Comparison of ENCODE assay signal across 23 cellular contexts in the genomic region with DNA sequence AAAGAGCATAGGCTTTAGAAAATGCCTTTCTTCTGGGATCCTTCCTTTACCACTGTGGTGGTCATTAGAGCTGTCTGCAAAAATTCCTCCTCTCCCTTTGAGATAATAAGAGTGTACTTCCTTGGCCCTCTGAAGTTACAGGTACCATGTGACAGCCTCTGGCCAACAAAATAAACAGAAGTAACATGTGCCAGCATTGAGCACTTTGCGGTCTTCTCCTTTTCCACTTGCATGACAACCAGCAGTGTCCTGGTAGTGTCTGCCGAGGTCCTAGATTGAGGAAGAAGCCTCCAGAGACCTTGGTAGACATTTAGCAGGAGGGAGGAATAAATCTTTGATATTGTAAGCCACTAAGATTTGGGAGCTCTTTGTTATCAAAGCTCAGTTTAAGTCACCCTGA.
DNase-seq lines count a peak whose midpoint lies in the region; ATAC-seq and TF ChIP-seq lines count a peak whose summit lies in the region.
"Had no signal": no experiment of that assay in that cellular context is flagged by ENCODE, and none has a peak within 500 bp of the region (broad histone marks: within the 10 kb centered on the region; RNA-seq: fewer than 3 reads in every experiment).

No MANE protein-coding gene starts in this region.

- H3K27ac ChIP-seq in GM23338 (ENCODE audit: low read depth) = no peak overlapping the region
- H3K27ac ChIP-seq: body of pancreas, foreskin keratinocyte, neutrophil, SK-N-MC, transverse colon had no signal

- no peaks in the 10 kb centered on the region for H3K79me2 ChIP-seq in GM23338 (replicated peaks; ENCODE audit: insufficient read depth)

- H3K4me1 ChIP-seq in GM23338 (ENCODE audit: insufficient read depth) = peaks cover 14% of the 10 kb centered on the region
- H3K4me1 ChIP-seq: foreskin keratinocyte had no signal

- no peaks in the 10 kb centered on the region for H3F3A ChIP-seq in GM23338 (replicated peaks; ENCODE audit: low read depth)

- H3K27me3 ChIP-seq in GM23338 (ENCODE audit: insufficient read depth) = peaks cover 9% of the 10 kb centered on the region
- H3K27me3 ChIP-seq: body of pancreas, foreskin keratinocyte, MG63, neutrophil, transverse colon had no signal

- H3K27me3 Mint-ChIP-seq in GM23338 (ENCODE audit: insufficient read depth, low read depth, poor library complexity) (peaks cover 4% of the 10 kb centered on the region), activated B cell treated with CpG ODN at 0.5 μM for 24 hours (no peaks in the 10 kb centered on the region)
- H3K27me3 Mint-ChIP-seq: activated CD4-positive, alpha-beta memory T cell treated with anti-CD3 and anti-CD28 coated beads for 36 hours had no signal

- H2AFZ ChIP-seq in GM23338 = 0 out of 2 replicates have a peak overlapping the region, but pooled peaks have one; percentile 11

- H3K36me3 ChIP-seq in GM23338 (ENCODE audit: insufficient read depth) = no peaks in the 10 kb centered on the region
- H3K36me3 ChIP-seq: MG63, neutrophil, transverse colon had no signal

- H3K4me3 Mint-ChIP-seq in GM23338 = no peak overlapping the region
- no peak overlapping the region for H3K4me3 Mint-ChIP-seq in activated B cell treated with CpG ODN at 0.5 μM for 24 hours
- H3K4me3 Mint-ChIP-seq: activated CD4-positive, alpha-beta memory T cell treated with anti-CD3 and anti-CD28 coated beads for 36 hours; WTC11 had no signal

- DNase-seq in GM23338 (ENCODE audit: low spot score) (no peak), NOMO-1 treated with DMSO at 0.1 percent for 48 hours (lab: John Stamatoyannopoulos, UW; ENCODE audit: unreplicated experiment) (peak; percentile 37), activated B cell treated with CpG ODN at 0.5 μM for 24 hours (no peak), putamen (ENCODE audit: low spot score) (peak; percentile 28), NCI-H2081 treated with DMSO at 0.1 percent for 48 hours (lab: John Stamatoyannopoulos, UW) (no peak), GM13977 (ENCODE audit: low spot score) (no peak)
- no peak for DNase-seq in activated CD4-positive, CD25-positive, alpha-beta regulatory T cell treated with anti-CD3 and anti-CD28 coated beads, Interleukin-2, amount 50 U/mL, for 72 hours
- DNase-seq: activated CD4-positive, alpha-beta memory T cell treated with anti-CD3 and anti-CD28 coated beads for 36 hours; DMS79 treated with DMSO at 0.1 percent for 48 hours; effector CD8-positive, alpha-beta T cell; foreskin keratinocyte; MG63; NCI-H226; NCI-H774; stimulated activated naive CD8-positive, alpha-beta T cell treated with anti-CD3 and anti-CD28 coated beads, Interleukin-15, Interleukin-2, amounts not matched to agents 100 U/mL and 50 U/mL, for 24 hours; transverse colon had no signal

- in situ Hi-C loops in GM13977 (cut with MboI; ENCODE audit: low pct_unique_long_range_greater_than_20kb, low sequenced_read_pairs, unreplicated experiment) = loop anchor here (10.0 kb wide), 1 partner anchor 125 kb away; no protein-coding TSS in a partner anchor

- no peaks in the 10 kb centered on the region for H3K36me3 Mint-ChIP-seq in GM23338 (ENCODE audit: low read depth)
- peaks cover 8% of the 10 kb centered on the region for H3K36me3 Mint-ChIP-seq in activated B cell treated with CpG ODN at 0.5 μM for 24 hours (ENCODE audit: low read depth)
- H3K36me3 Mint-ChIP-seq: activated CD4-positive, alpha-beta memory T cell treated with anti-CD3 and anti-CD28 coated beads for 36 hours; WTC11 had no signal

- H3K4me2 ChIP-seq in GM23338 = no peak overlapping the region
- H3K4me2 ChIP-seq: smooth muscle cell had no signal

- CTCF ChIA-PET in activated B cell treated with CpG ODN at 0.5 μM for 24 hours (lab: Charles Lee) = interaction anchor here (1.3 kb wide), 1 partner anchor 8 kb away, joined by 4 read pairs; no protein-coding TSS in a partner anchor

- no peaks in the 10 kb centered on the region; the same call in 2 of the 3 replicates for H3K9me3 Mint-ChIP-seq in GM23338
- H3K9me3 Mint-ChIP-seq in activated B cell treated with CpG ODN at 0.5 μM for 24 hours = no peaks in the 10 kb centered on the region
- H3K9me3 Mint-ChIP-seq: activated CD4-positive, alpha-beta memory T cell treated with anti-CD3 and anti-CD28 coated beads for 36 hours; WTC11 had no signal

- H3K4me1 Mint-ChIP-seq in GM23338 = peaks cover 22% of the 10 kb centered on the region
- peaks cover 72% of the 10 kb centered on the region for H3K4me1 Mint-ChIP-seq in activated B cell treated with CpG ODN at 0.5 μM for 24 hours

- H3K4me3 ChIP-seq in GM23338 = no peak overlapping the region
- H3K4me3 ChIP-seq: body of pancreas, lung, MG63, SK-N-MC, smooth muscle cell, transverse colon had no signal

- intact Hi-C loops in activated B cell treated with CpG ODN at 0.5 μM for 24 hours (cut with micrococcal nuclease) = loop anchor here (10.0 kb wide), 3 partner anchors 295 to 1515 kb away; no protein-coding TSS in a partner anchor

- POLR2A ChIA-PET in activated B cell treated with CpG ODN at 0.5 μM for 24 hours (lab: Charles Lee) = interaction anchor here (0.5 to 8.7 kb wide), 12 partner anchors 8 to 331 kb away, joined by 3 to 155 read pairs (median 4); a partner anchor contains a TSS

- TF ChIP-seq CTCF in GM23338 (conservative IDR thresholded peaks at IDR 0.05; ENCODE audit: low read depth in 2 of 2) (no peak), activated B cell treated with CpG ODN at 0.5 μM for 24 hours (IDR thresholded peaks at IDR 0.05) (no peak), GM13977 (IDR thresholded peaks at IDR 0.05; ENCODE audit: extremely low read depth, insufficient read depth, missing control alignments) (no peak)

- ATAC-seq in GM23338 = no peak
- no peak for ATAC-seq in activated B cell treated with CpG ODN at 0.5 μM for 24 hours (ENCODE audit: low read depth)
- no peak for ATAC-seq in GM18511 (IDR thresholded peaks at IDR 0.05; ENCODE audit: unreplicated experiment)
- ATAC-seq: body of pancreas; foreskin keratinocyte; stimulated activated naive CD8-positive, alpha-beta T cell treated with anti-CD3 and anti-CD28 coated beads, Interleukin-15, Interleukin-2, amounts not matched to agents 100 U/mL and 50 U/mL, for 24 hours; WTC11 had no signal

- no peaks in the 10 kb centered on the region for H3K9me2 ChIP-seq in GM23338 (ENCODE audit: insufficient read depth)

- no peaks in the 10 kb centered on the region for H4K20me1 ChIP-seq in GM23338 (replicated peaks; ENCODE audit: insufficient read depth)

- no peak overlapping the region for H3K27ac Mint-ChIP-seq in GM23338
- peak overlapping the region; percentile 92 for H3K27ac Mint-ChIP-seq in activated B cell treated with CpG ODN at 0.5 μM for 24 hours
- H3K27ac Mint-ChIP-seq: activated CD4-positive, alpha-beta memory T cell treated with anti-CD3 and anti-CD28 coated beads for 36 hours; WTC11 had no signal

TF ChIP-seq in GM23338, 12 proteins besides CTCF, POLR2A, EP300 and RAD21:
- TF ChIP-seq ZNF331 (CRISPR knock-in tag; IDR thresholded peaks at IDR 0.05; ENCODE audit: low read depth) = no peak
- no peak for TF ChIP-seq POLR2AphosphoS5 (IDR thresholded peaks at IDR 0.05; ENCODE audit: low read depth)
- no peak for TF ChIP-seq EZH2phosphoT487 (IDR thresholded peaks at IDR 0.05; ENCODE audit: unreplicated experiment)
- no peak for TF ChIP-seq NANOG (IDR thresholded peaks at IDR 0.05; ENCODE audit: borderline replicate concordance)
- no peak for TF ChIP-seq EZH2 (IDR thresholded peaks at IDR 0.05; ENCODE audit: low read depth, unreplicated experiment)
- TF ChIP-seq, protein P1, sequence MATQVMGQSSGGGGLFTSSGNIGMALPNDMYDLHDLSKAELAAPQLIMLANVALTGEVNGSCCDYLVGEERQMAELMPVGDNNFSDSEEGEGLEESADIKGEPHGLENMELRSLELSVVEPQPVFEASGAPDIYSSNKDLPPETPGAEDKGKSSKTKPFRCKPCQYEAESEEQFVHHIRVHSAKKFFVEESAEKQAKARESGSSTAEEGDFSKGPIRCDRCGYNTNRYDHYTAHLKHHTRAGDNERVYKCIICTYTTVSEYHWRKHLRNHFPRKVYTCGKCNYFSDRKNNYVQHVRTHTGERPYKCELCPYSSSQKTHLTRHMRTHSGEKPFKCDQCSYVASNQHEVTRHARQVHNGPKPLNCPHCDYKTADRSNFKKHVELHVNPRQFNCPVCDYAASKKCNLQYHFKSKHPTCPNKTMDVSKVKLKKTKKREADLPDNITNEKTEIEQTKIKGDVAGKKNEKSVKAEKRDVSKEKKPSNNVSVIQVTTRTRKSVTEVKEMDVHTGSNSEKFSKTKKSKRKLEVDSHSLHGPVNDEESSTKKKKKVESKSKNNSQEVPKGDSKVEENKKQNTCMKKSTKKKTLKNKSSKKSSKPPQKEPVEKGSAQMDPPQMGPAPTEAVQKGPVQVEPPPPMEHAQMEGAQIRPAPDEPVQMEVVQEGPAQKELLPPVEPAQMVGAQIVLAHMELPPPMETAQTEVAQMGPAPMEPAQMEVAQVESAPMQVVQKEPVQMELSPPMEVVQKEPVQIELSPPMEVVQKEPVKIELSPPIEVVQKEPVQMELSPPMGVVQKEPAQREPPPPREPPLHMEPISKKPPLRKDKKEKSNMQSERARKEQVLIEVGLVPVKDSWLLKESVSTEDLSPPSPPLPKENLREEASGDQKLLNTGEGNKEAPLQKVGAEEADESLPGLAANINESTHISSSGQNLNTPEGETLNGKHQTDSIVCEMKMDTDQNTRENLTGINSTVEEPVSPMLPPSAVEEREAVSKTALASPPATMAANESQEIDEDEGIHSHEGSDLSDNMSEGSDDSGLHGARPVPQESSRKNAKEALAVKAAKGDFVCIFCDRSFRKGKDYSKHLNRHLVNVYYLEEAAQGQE (IDR thresholded peaks at IDR 0.05; ENCODE audit: unreplicated experiment) = no peak
- no peak for TF ChIP-seq STAT1 (IDR thresholded peaks at IDR 0.05; ENCODE audit: unreplicated experiment)
- no peak for TF ChIP-seq ZNF114 (CRISPR knock-in tag; IDR thresholded peaks at IDR 0.05)
- TF ChIP-seq, protein P2, sequence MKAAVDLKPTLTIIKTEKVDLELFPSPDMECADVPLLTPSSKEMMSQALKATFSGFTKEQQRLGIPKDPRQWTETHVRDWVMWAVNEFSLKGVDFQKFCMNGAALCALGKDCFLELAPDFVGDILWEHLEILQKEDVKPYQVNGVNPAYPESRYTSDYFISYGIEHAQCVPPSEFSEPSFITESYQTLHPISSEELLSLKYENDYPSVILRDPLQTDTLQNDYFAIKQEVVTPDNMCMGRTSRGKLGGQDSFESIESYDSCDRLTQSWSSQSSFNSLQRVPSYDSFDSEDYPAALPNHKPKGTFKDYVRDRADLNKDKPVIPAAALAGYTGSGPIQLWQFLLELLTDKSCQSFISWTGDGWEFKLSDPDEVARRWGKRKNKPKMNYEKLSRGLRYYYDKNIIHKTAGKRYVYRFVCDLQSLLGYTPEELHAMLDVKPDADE (IDR thresholded peaks at IDR 0.05) = no peak

Comparison
In these comparisons a context has a peak if more than half of its experiments do, and no peak if none do; other contexts are left out.
1. DNase-seq: peak in NOMO-1 treated with DMSO at 0.1 percent for 48 hours (single experiment) and putamen (single experiment); none in GM23338 (single experiment), activated B cell treated with CpG ODN at 0.5 μM for 24 hours (single experiment), activated CD4-positive, CD25-positive, alpha-beta regulatory T cell treated with anti-CD3 and anti-CD28 coated beads, Interleukin-2, amount 50 U/mL, for 72 hours (single experiment), NCI-H2081 treated with DMSO at 0.1 percent for 48 hours (single experiment) and GM13977 (single experiment).